1 cellular context compared by ENCODE assay signal in genomic region chr1:48203287-48203900, GRCh38.
TF ChIP-seq lines count a peak whose summit lies in the region.

No MANE protein-coding gene starts in this region.

TF ChIP-seq in GM23338, 12 proteins besides CTCF, POLR2A, EP300 and RAD21 (continued from another document):
- TF ChIP-seq REST (IDR thresholded peaks at IDR 0.05; ENCODE audit: unreplicated experiment): no peak
- TF ChIP-seq POLR2AphosphoS5 (IDR thresholded peaks at IDR 0.05; ENCODE audit: low read depth): no peak
TF ChIP-seq in GM23338: peak in this region for 0.
